ENCODE assay signal across 2 cellular contexts in genomic region chr13:97255515-97255999, GRCh38.
TF ChIP-seq lines count a peak whose summit lies in the region.

No MANE protein-coding gene starts in this region.

TF ChIP-seq in A549, 52 proteins besides CTCF, POLR2A, EP300 and RAD21:
- TF ChIP-seq BCL3 (IDR thresholded peaks at IDR 0.05) (no peak), FOSB (CRISPR knock-in tag; IDR thresholded peaks at IDR 0.05) (no peak), SMC3 (IDR thresholded peaks at IDR 0.05) (no peak), GATA3 (IDR thresholded peaks at IDR 0.05; ENCODE audit: borderline replicate concordance) (no peak), HES2 (IDR thresholded peaks at IDR 0.05) (no peak), HOXB5 (CRISPR knock-in tag; IDR thresholded peaks at IDR 0.05) (no peak), HDAC2 (IDR thresholded peaks at IDR 0.05) (no peak), RCOR1 (IDR thresholded peaks at IDR 0.05; ENCODE audit: low read depth, low read length) (no peak), MAFK (IDR thresholded peaks at IDR 0.05; ENCODE audit: partially characterized antibody) (no peak), TP53 (CRISPR knock-in tag; IDR thresholded peaks at IDR 0.05) (no peak), CBX8 (IDR thresholded peaks at IDR 0.05) (no peak), KDM1A (IDR thresholded peaks at IDR 0.05; ENCODE audit: low read depth) (no peak)
- TF ChIP-seq, protein P1, sequence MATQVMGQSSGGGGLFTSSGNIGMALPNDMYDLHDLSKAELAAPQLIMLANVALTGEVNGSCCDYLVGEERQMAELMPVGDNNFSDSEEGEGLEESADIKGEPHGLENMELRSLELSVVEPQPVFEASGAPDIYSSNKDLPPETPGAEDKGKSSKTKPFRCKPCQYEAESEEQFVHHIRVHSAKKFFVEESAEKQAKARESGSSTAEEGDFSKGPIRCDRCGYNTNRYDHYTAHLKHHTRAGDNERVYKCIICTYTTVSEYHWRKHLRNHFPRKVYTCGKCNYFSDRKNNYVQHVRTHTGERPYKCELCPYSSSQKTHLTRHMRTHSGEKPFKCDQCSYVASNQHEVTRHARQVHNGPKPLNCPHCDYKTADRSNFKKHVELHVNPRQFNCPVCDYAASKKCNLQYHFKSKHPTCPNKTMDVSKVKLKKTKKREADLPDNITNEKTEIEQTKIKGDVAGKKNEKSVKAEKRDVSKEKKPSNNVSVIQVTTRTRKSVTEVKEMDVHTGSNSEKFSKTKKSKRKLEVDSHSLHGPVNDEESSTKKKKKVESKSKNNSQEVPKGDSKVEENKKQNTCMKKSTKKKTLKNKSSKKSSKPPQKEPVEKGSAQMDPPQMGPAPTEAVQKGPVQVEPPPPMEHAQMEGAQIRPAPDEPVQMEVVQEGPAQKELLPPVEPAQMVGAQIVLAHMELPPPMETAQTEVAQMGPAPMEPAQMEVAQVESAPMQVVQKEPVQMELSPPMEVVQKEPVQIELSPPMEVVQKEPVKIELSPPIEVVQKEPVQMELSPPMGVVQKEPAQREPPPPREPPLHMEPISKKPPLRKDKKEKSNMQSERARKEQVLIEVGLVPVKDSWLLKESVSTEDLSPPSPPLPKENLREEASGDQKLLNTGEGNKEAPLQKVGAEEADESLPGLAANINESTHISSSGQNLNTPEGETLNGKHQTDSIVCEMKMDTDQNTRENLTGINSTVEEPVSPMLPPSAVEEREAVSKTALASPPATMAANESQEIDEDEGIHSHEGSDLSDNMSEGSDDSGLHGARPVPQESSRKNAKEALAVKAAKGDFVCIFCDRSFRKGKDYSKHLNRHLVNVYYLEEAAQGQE (IDR thresholded peaks at IDR 0.05): no peak
TF ChIP-seq in A549: peak in this region for 0.

TF ChIP-seq in HCT116, 20 proteins besides CTCF, POLR2A, EP300 and RAD21 (continued from another document):
- TF ChIP-seq TCF7L2 (IDR thresholded peaks at IDR 0.05; ENCODE audit: borderline replicate concordance, extremely low read depth, insufficient read depth, insufficient read length) (no peak), CEBPB (IDR thresholded peaks at IDR 0.05; ENCODE audit: low read depth) (no peak), FOSL1 (IDR thresholded peaks at IDR 0.05; ENCODE audit: low read depth) (no peak), ZNF274 (IDR thresholded peaks at IDR 0.05; ENCODE audit: low read depth, low read length) (no peak), SIN3A (IDR thresholded peaks at IDR 0.05; ENCODE audit: low read depth) (no peak), ELF1 (IDR thresholded peaks at IDR 0.05; ENCODE audit: borderline replicate concordance, low read depth) (no peak)
- TF ChIP-seq, protein P1 (IDR thresholded peaks at IDR 0.05; ENCODE audit: low read depth): no peak
